In the genomic region with DNA sequence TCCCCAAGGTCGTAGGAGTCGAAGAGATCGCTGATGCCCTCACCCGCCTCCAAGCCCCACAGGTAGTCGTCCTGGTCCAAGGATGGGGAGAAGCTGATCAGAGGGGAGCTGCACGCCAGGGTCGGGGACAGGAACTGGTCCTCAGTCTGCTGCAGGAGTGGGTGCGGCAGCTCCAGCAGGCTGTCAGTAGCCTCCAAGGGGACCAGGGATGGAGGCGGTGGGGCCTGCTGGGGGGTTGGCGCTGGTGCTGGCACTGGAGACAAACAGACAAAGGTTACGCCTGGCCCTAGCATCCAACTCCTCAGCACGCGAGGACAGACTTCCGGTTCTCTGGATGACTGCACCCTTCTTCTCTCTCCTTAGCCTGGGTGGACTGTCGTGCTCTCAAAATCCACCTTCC, we compare ENCODE assay signal across 24 cellular contexts. TPM values are rescaled to one million over a fixed set of nuclear protein-coding genes. Genes with fewer than 3 reads are reported as not detected.
A peak's percentile ranks its signal among the peaks of the same experiment; 100 is the strongest.
DNase-seq lines count a peak whose midpoint lies in the region; ATAC-seq, FAIRE-seq and TF ChIP-seq lines count a peak whose summit lies in the region.
"Had no signal": no experiment of that assay in that cellular context is flagged by ENCODE, and none has a peak within 500 bp of the region (broad histone marks: within the 10 kb centered on the region; RNA-seq: fewer than 3 reads in every experiment).

No MANE protein-coding gene starts in this region.

- peaks cover 60% of the 10 kb centered on the region for H3K36me3 Mint-ChIP-seq in activated naive CD4-positive, alpha-beta T cell treated with anti-CD3 and anti-CD28 coated beads, Interleukin-2, amount 10 ng/mL, durations not matched to agents 7 days and 5 days

- no peaks in the 10 kb centered on the region for H3K79me2 ChIP-seq in trophoblast cell (ENCODE audit: control insufficient read depth, insufficient read depth, low read length, poor library complexity)

- peak overlapping the region; percentile 22 for H3K27ac Mint-ChIP-seq in activated naive CD4-positive, alpha-beta T cell treated with anti-CD3 and anti-CD28 coated beads, Interleukin-2, amount 10 ng/mL, durations not matched to agents 7 days and 5 days
- H3K27ac Mint-ChIP-seq: GM23338 had no signal

- no peak overlapping the region for H3K4ac ChIP-seq in trophoblast cell (ENCODE audit: low read depth, low read length)

- FAIRE-seq in bronchial epithelial cell (lab: Jason Lieb, UNC), result peak; percentile 18
- FAIRE-seq: A549, GM12891, GM18507 had no signal

- H3K36me3 ChIP-seq in bronchial epithelial cell (ENCODE audit: control insufficient read depth, insufficient read depth, low read length) (no peaks in the 10 kb centered on the region), trophoblast cell (ENCODE audit: control insufficient read depth in 1 of 2, insufficient read depth in 2 of 2, low read length in 2 of 2) (no peaks in the 10 kb centered on the region)

- DNase-seq in activated naive CD4-positive, alpha-beta T cell treated with anti-CD3 and anti-CD28 coated beads, Interleukin-2, amount 10 ng/mL, durations not matched to agents 7 days and 5 days, result no peak
- no peak for DNase-seq in activated naive CD4-positive, alpha-beta T cell (lab: John Stamatoyannopoulos, UW)
- DNase-seq in bronchial epithelial cell (ENCODE audit: low read depth) (no peak), trophoblast cell (no peak)
- no peak for DNase-seq in stimulated activated CD8-positive, alpha-beta memory T cell treated with anti-CD3 and anti-CD28 coated beads, Interleukin-4, amount 100 ng/mL, for 48 hours
- DNase-seq: 8988T; ACHN; AML-193; BE2C; C1 segment of cervical spinal cord; Calu3; CD4-positive, alpha-beta memory T cell; COR-L47; DMS53; DMS79 treated with DMSO at 0.1 percent for 48 hours; GF-D8; H9 had no signal

- H3K9ac ChIP-seq in trophoblast cell (ENCODE audit: low read length), result no peak overlapping the region

- no peak overlapping the region for H2AK5ac ChIP-seq in trophoblast cell (ENCODE audit: low read length)

- H3K79me1 ChIP-seq in trophoblast cell (ENCODE audit: low read length), result no peaks in the 10 kb centered on the region

- no peaks in the 10 kb centered on the region for H3K9me3 ChIP-seq in trophoblast cell (ENCODE audit: insufficient read depth, low read depth, low read length)
- H3K9me3 ChIP-seq: A549, BE2C had no signal

- no peak overlapping the region for H3K4me2 ChIP-seq in trophoblast cell (ENCODE audit: low read length)
- H3K4me2 ChIP-seq: A549, GM23338 had no signal

- H2BK12ac ChIP-seq in trophoblast cell (ENCODE audit: low read length), result no peak overlapping the region

- H2BK5ac ChIP-seq in trophoblast cell (ENCODE audit: low read depth, low read length, poor library complexity), result no peak overlapping the region

- H3K18ac ChIP-seq in trophoblast cell (ENCODE audit: low read length), result no peak overlapping the region

- H3K27me3 Mint-ChIP-seq in activated naive CD4-positive, alpha-beta T cell treated with anti-CD3 and anti-CD28 coated beads, Interleukin-2, amount 10 ng/mL, durations not matched to agents 7 days and 5 days, result no peaks in the 10 kb centered on the region
- H3K27me3 Mint-ChIP-seq: CD4-positive, alpha-beta memory T cell had no signal

- H2BK120ac ChIP-seq in trophoblast cell (ENCODE audit: insufficient read depth, low read length, poor library complexity), result no peak overlapping the region

- H3K9me3 Mint-ChIP-seq in activated naive CD4-positive, alpha-beta T cell treated with anti-CD3 and anti-CD28 coated beads, Interleukin-2, amount 10 ng/mL, durations not matched to agents 7 days and 5 days, result no peaks in the 10 kb centered on the region
- H3K9me3 Mint-ChIP-seq: CD4-positive, alpha-beta memory T cell; GM23338; H9 had no signal

- peaks cover 8 to 11% of the 10 kb centered on the region in 2 experiments for H3K4me1 ChIP-seq in trophoblast cell (ENCODE audit: control insufficient read depth in 1 of 2, insufficient read depth in 2 of 2, low read length in 2 of 2)
- H3K4me1 ChIP-seq: A549, BE2C had no signal

- H4K8ac ChIP-seq in trophoblast cell (ENCODE audit: low read depth, low read length), result no peak overlapping the region

- H4K91ac ChIP-seq in trophoblast cell (ENCODE audit: low read depth, low read length), result no peak overlapping the region

- CTCF ChIA-PET in activated naive CD4-positive, alpha-beta T cell treated with anti-CD3 and anti-CD28 coated beads, Interleukin-2, amount 10 ng/mL, durations not matched to agents 7 days and 5 days (lab: Charles Lee), result no interaction called here

- no CpG with 5 or more reads among the region's 15 CpGs for WGBS in trophoblast cell (ENCODE audit: extremely low coverage, insufficient coverage, insufficient read length)

- H3K4me3 Mint-ChIP-seq in activated naive CD4-positive, alpha-beta T cell treated with anti-CD3 and anti-CD28 coated beads, Interleukin-2, amount 10 ng/mL, durations not matched to agents 7 days and 5 days, result no peak overlapping the region
- H3K4me3 Mint-ChIP-seq: CD4-positive, alpha-beta memory T cell; GM23338; H9 had no signal

- ATAC-seq in HG03520 (IDR thresholded peaks at IDR 0.05; ENCODE audit: unreplicated experiment) (no peak), HG03354 (IDR thresholded peaks at IDR 0.05; ENCODE audit: poor library complexity, severe bottlenecking, unreplicated experiment) (no peak)
- ATAC-seq: A549, GM23338, HCT116 had no signal

- H3K27ac ChIP-seq in trophoblast cell (ENCODE audit: low read depth, low read length), result no peak overlapping the region
- H3K27ac ChIP-seq: A549 had no signal

- H3K4me3 ChIP-seq in bronchial epithelial cell (ENCODE audit: low read depth, low read length), result no peak overlapping the region
- peak overlapping the region; percentile 45 for H3K4me3 ChIP-seq in trophoblast cell (ENCODE audit: low read depth, low read length)
- H3K4me3 ChIP-seq: A549, GM23338 had no signal

- no peak overlapping the region for H2AFZ ChIP-seq in trophoblast cell (ENCODE audit: insufficient read depth, low read length, poor library complexity)
- H2AFZ ChIP-seq: GM23338 had no signal

- H3K4me1 Mint-ChIP-seq in activated naive CD4-positive, alpha-beta T cell treated with anti-CD3 and anti-CD28 coated beads, Interleukin-2, amount 10 ng/mL, durations not matched to agents 7 days and 5 days, result peaks cover 2% of the 10 kb centered on the region

- no peaks in the 10 kb centered on the region for H3K27me3 ChIP-seq in bronchial epithelial cell (ENCODE audit: control insufficient read depth, insufficient read depth, low read length)
- no peaks in the 10 kb centered on the region for H3K27me3 ChIP-seq in trophoblast cell (ENCODE audit: insufficient read depth, low read length)
- H3K27me3 ChIP-seq: BE2C had no signal

- TF ChIP-seq CTCF in bronchial epithelial cell (IDR thresholded peaks at IDR 0.05; ENCODE audit: insufficient read depth, low read length, severe bottlenecking), result no peak

- H3K14ac ChIP-seq in trophoblast cell (ENCODE audit: low read length), result no peak overlapping the region

- H4K12ac ChIP-seq in trophoblast cell (ENCODE audit: low read depth, low read length), result no peak overlapping the region

- H3K23ac ChIP-seq in trophoblast cell (ENCODE audit: low read length), result no peak overlapping the region

RNA-seq across cellular contexts. Expression of gene E2F2, which starts 21.1 kb away (rescaled TPM):
- total RNA-seq in bronchial epithelial cell, result under 0.01 and 0.38 TPM in 2 replicates
- 1.2 and 1.3 TPM in 2 replicates for polyA plus RNA-seq in trophoblast cell (2013)

RNA-seq across cellular contexts. Expression of gene ASAP3, which starts 25.9 kb away (rescaled TPM):
- 1.8 and 21.4 TPM in 2 replicates for total RNA-seq in bronchial epithelial cell
- 12.8 and 13.6 TPM in 2 replicates for polyA plus RNA-seq in trophoblast cell (2013)

RNA-seq across cellular contexts. Expression of gene ID3, which starts 49.4 kb away (rescaled TPM):
- total RNA-seq in bronchial epithelial cell, result 36.5 and 47.4 TPM in 2 replicates
- polyA plus RNA-seq in trophoblast cell (2013), result 335 and 340 TPM in 2 replicates
